1 cellular context compared by ENCODE assay signal in the genomic region with DNA sequence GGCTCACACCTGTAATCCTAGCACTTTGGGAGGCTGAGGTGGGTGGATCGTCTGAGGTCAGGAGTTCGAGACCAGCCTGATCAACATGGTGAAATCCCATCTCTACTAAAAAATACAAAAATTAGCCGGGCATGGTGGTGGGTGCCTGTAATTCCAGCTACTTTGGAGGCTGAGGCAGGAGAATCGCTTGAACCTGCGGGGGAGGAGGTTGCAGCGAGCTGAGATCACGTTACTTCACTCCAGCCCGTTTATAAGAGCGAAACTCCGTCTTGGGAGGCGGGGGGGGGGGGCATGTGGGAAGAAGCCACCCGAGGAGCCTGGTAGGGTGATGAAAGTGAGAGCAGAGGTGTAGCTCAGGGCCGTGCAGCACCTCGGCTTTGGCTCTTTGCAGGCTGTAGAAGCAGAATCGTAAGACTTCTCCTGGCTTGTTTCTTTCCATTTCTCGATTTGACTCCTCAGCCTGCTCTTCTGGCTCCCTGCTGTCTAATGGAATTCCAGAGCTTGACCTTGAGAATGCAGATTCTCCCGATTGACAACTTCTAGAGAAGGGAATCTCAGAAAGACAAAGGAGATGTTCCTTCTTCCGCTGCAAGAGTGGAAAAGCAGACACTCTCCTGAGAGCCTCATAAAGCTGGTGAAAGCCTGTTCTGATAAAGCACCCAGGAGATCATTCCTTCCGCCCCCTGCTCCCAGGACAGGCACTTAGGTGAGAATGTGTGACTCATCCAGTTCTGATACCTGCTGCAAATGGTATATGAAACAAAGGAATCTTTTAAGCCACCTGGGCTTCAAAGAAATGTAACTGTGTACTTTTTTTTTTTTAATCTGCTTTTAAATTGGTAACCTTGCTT.
TF ChIP-seq lines count a peak whose summit lies in the region.

No MANE protein-coding gene starts in this region.

TF ChIP-seq in neural cell, 6 proteins besides CTCF, POLR2A, EP300 and RAD21 (continued from another document):
- peak; percentile 29 for TF ChIP-seq REST (IDR thresholded peaks at IDR 0.05; ENCODE audit: borderline replicate concordance)
